Comparison of ENCODE assay signal across 9 cellular contexts in genomic region chr5:74017786-74018211, GRCh38.
DNase-seq lines count a peak whose midpoint lies in the region; ATAC-seq and TF ChIP-seq lines count a peak whose summit lies in the region.
"Had no signal": no experiment of that assay in that cellular context is flagged by ENCODE, and none has a peak within 500 bp of the region (broad histone marks: within the 10 kb centered on the region; RNA-seq: fewer than 3 reads in every experiment).

No MANE protein-coding gene starts in this region.

- H3K4me3 ChIP-seq in Panc1 (ENCODE audit: low read depth in 2 of 2, low read length in 2 of 2) = no peak overlapping the region
- H3K4me3 ChIP-seq in fibroblast of the aortic adventitia (ENCODE audit: low read depth, low read length) = no peak overlapping the region
- no peak overlapping the region for H3K4me3 ChIP-seq in tibial nerve

- H3K9me3 ChIP-seq in Panc1 (ENCODE audit: control insufficient read depth, insufficient read depth, low read depth, low read length) (no peaks in the 10 kb centered on the region), tibial nerve (no peaks in the 10 kb centered on the region)

- no peaks in the 10 kb centered on the region for H3K36me3 ChIP-seq in Panc1 (ENCODE audit: control insufficient read depth, insufficient read depth, low read length)
- H3K36me3 ChIP-seq in tibial nerve = no peaks in the 10 kb centered on the region

- in situ Hi-C loops in Panc1 (cut with HindIII; ENCODE audit: low pct_unique_long_range_greater_than_20kb, low sequenced_read_pairs) = no loop called here

- ATAC-seq in Right ventricle myocardium superior (ENCODE audit: poor library complexity) (peak; percentile 39), Panc1 (peak; percentile 90), HG02938 (IDR thresholded peaks at IDR 0.05; ENCODE audit: unreplicated experiment) (no peak)

- H3K27ac ChIP-seq in Panc1 (ENCODE audit: low read length) (peak overlapping the region; percentile 73), tibial nerve (no peak overlapping the region)

- no peaks in the 10 kb centered on the region for H3K27me3 ChIP-seq in Panc1 (ENCODE audit: control insufficient read depth, insufficient read depth, low read length)
- H3K27me3 ChIP-seq in tibial nerve = no peaks in the 10 kb centered on the region

- 27 to 33% methylated on average over 3 of the region's 3 CpGs for WGBS in tibial nerve, 2 donors

- DNase-seq in Right ventricle myocardium superior = no peak
- no peak for DNase-seq in cardiac septum (ENCODE audit: low spot score)
- DNase-seq in Panc1 (ENCODE audit: low read depth, low spot score) = no peak
- DNase-seq in fibroblast of the aortic adventitia (ENCODE audit: low read depth) = peak; percentile 71
- peak; percentile 13 to 26 for DNase-seq in tibial nerve (ENCODE audit: low spot score in 2 of 2)
- no peak for DNase-seq in UCSD-AML1 (lab: John Stamatoyannopoulos, UW; ENCODE audit: unreplicated experiment)
- no peak for DNase-seq in SHP77 (lab: John Stamatoyannopoulos, UW)
- DNase-seq: activated naive CD8-positive, alpha-beta T cell treated with anti-CD3 and anti-CD28 coated beads, Interleukin-2, amount 10 ng/mL, durations not matched to agents 7 days and 5 days had no signal

- TF ChIP-seq CTCF in Panc1 (IDR thresholded peaks at IDR 0.05) = no peak
- TF ChIP-seq CTCF in fibroblast of the aortic adventitia (IDR thresholded peaks at IDR 0.05; ENCODE audit: insufficient read depth, low read length) = no peak
- TF ChIP-seq CTCF in tibial nerve (IDR thresholded peaks at IDR 0.05) = no peak

- CTCF ChIA-PET in Panc1 (lab: Charles Lee) = interaction anchor here (0.7 kb wide), 1 partner anchor 245 kb away, joined by 3 read pairs; no protein-coding TSS in a partner anchor

- no peak for TF ChIP-seq POLR2A in tibial nerve (IDR thresholded peaks at IDR 0.05)

- POLR2A ChIA-PET in Panc1 (lab: Charles Lee) = no interaction called here

- H3K4me1 ChIP-seq in Panc1 (ENCODE audit: control insufficient read depth, insufficient read depth, low read length) (peaks cover 16% of the 10 kb centered on the region), tibial nerve (peaks cover 0 to 11% (median 4%) of the 10 kb centered on the region in 4 donors)

- no peak for TF ChIP-seq EP300 in tibial nerve (IDR thresholded peaks at IDR 0.05)

- intact Hi-C loops in Right ventricle myocardium superior (cut with DNase I) (no loop called here), cardiac septum (cut with DNase I) (no loop called here), Panc1 (cut with micrococcal nuclease; ENCODE audit: unreplicated experiment) (no loop called here)

- BruUV-seq in Panc1 (replicated peaks; lab: Mats Ljungman, UMichigan) = no TSS peak

Comparison
In these comparisons a context has a peak if more than half of its experiments do, and no peak if none do; other contexts are left out.
1. DNase-seq: peak in fibroblast of the aortic adventitia (single experiment) and tibial nerve (2 of 2); none in Right ventricle myocardium superior (single experiment), cardiac septum (single experiment), Panc1 (single experiment), UCSD-AML1 (single experiment) and SHP77 (0 of 2).